Comparison of ENCODE assay signal across 8 cellular contexts in genomic region chr17:72590882-72591499, GRCh38.
DNase-seq lines count a peak whose midpoint lies in the region; ATAC-seq and TF ChIP-seq lines count a peak whose summit lies in the region.

No MANE protein-coding gene starts in this region.

- H3K4me2 ChIP-seq in H9 (ENCODE audit: insufficient read depth, insufficient read length, low read length): peak overlapping the region; percentile 74

- H2AK5ac ChIP-seq in H9 (ENCODE audit: insufficient read length, low read length): no peak overlapping the region

- H3K14ac ChIP-seq in H9 (ENCODE audit: insufficient read depth, low read length): no peak overlapping the region

- H3K4me1 ChIP-seq in ACC112 (ENCODE audit: control insufficient read depth, insufficient read depth, low read length, unreplicated experiment) (peaks cover 19% of the 10 kb centered on the region), H9 (ENCODE audit: insufficient read depth, low read length) (peaks cover 8% of the 10 kb centered on the region; the same call in 1 of the 2 replicates), breast epithelium (no peaks in the 10 kb centered on the region), mesodermal cell (ENCODE audit: control insufficient read depth, insufficient read depth, low read length, poor library complexity, severe bottlenecking) (peaks cover 15% of the 10 kb centered on the region)

- H4K8ac ChIP-seq in H9 (replicated peaks; ENCODE audit: insufficient read length, low read depth, low read length): no peak overlapping the region

- H3K27ac ChIP-seq in ACC112 (ENCODE audit: low read depth, low read length) (peak overlapping the region; percentile 54), H9 (ENCODE audit: insufficient read length, low read depth, low read length) (no peak overlapping the region), breast epithelium (no peak overlapping the region), mesodermal cell (ENCODE audit: low read depth, low read length, severe bottlenecking) (no peak overlapping the region)

- H3K56ac ChIP-seq in H9 (ENCODE audit: insufficient read length, low read depth, low read length): no peak overlapping the region

- no peak for TF ChIP-seq POLR2A in breast epithelium (IDR thresholded peaks at IDR 0.05)

- H2BK5ac ChIP-seq in H9 (ENCODE audit: insufficient read length, low read length): no peak overlapping the region

- no peak overlapping the region for H3K18ac ChIP-seq in H9 (ENCODE audit: insufficient read length, low read depth, low read length)

- no peak overlapping the region for H3K9ac ChIP-seq in H9 (ENCODE audit: extremely low read depth, insufficient read length, low read length)

- H3K27ac Mint-ChIP-seq in H9: no peak overlapping the region

- no peak for DNase-seq in H9
- DNase-seq in breast epithelium (ENCODE audit: low spot score in 2 of 2): no peak
- no peak for DNase-seq in GOT3 (lab: John Stamatoyannopoulos, UW)
- DNase-seq in AML-193 (lab: John Stamatoyannopoulos, UW): no peak
- no peak for DNase-seq in stimulated activated CD4-positive, alpha-beta T cell treated with anti-CD3 and anti-CD28 coated beads, Interleukin-2, amount 100 ng/mL, for 48 hours

- no peaks in the 10 kb centered on the region for H4K20me1 ChIP-seq in H9 (ENCODE audit: control insufficient read depth, insufficient read depth, insufficient read length)

- no peak overlapping the region for H2BK12ac ChIP-seq in H9 (ENCODE audit: insufficient read length, low read depth, low read length)

- H3K36me3 ChIP-seq in ACC112 (ENCODE audit: insufficient read depth, low read length): no peaks in the 10 kb centered on the region
- H3K36me3 ChIP-seq in breast epithelium: no peaks in the 10 kb centered on the region
- H3K36me3 ChIP-seq in mesodermal cell (ENCODE audit: control insufficient read depth, insufficient read depth, low read length): no peaks in the 10 kb centered on the region

- no peaks in the 10 kb centered on the region for H3K27me3 ChIP-seq in ACC112 (ENCODE audit: insufficient read depth, low read length)
- H3K27me3 ChIP-seq in H9 (ENCODE audit: insufficient read depth, low read length): peaks cover 17% of the 10 kb centered on the region; the same call in 1 of the 2 replicates
- peaks cover 0 to 41% of the 10 kb centered on the region in 2 donors for H3K27me3 ChIP-seq in breast epithelium

- peaks cover 0 to 3% of the 10 kb centered on the region in 2 experiments; a peak in 1 of 5 replicates for H3K9me3 Mint-ChIP-seq in H9

- no CpG with 5 or more reads among the region's 16 CpGs for WGBS in H9 (ENCODE audit: extremely low coverage, insufficient read length, low lambda C conversion rate)
- WGBS in mesodermal cell (ENCODE audit: insufficient coverage in 2 of 2), 2 experiments: 28 to 45% methylated on average over 9 to 10 of the region's 16 CpGs

- peak overlapping the region; percentile 78 to 91 for H3K4me3 Mint-ChIP-seq in H9

- H3K36me3 Mint-ChIP-seq in H9 (ENCODE audit: insufficient read depth in 1 of 3, low read depth in 3 of 3): no peaks in the 10 kb centered on the region

- H2AFZ ChIP-seq in ACC112 (ENCODE audit: low read length, unreplicated experiment) (peak overlapping the region; percentile 28), H9 (ENCODE audit: low read length) (no peak overlapping the region)

- no peak overlapping the region for H2BK120ac ChIP-seq in H9 (ENCODE audit: low read depth, low read length, poor library complexity, severe bottlenecking)

- no peaks in the 10 kb centered on the region for H3K79me1 ChIP-seq in H9 (ENCODE audit: insufficient read depth, low read depth, low read length, poor library complexity, severe bottlenecking)

- peaks cover 14% of the 10 kb centered on the region for H3K23me2 ChIP-seq in H9 (ENCODE audit: insufficient read length, low read depth, low read length, poor library complexity, severe bottlenecking)

- H3K9me3 ChIP-seq in H9 (ENCODE audit: control insufficient read depth, low read depth, low read length) (no peaks in the 10 kb centered on the region), breast epithelium (no peaks in the 10 kb centered on the region), mesodermal cell (ENCODE audit: control insufficient read depth, low read length) (no peaks in the 10 kb centered on the region)

- TF ChIP-seq CTCF in H9 (conservative IDR thresholded peaks at IDR 0.05) (no peak), breast epithelium (IDR thresholded peaks at IDR 0.05) (no peak)

- no peak overlapping the region for H4K5ac ChIP-seq in H9 (ENCODE audit: insufficient read length, low read depth, low read length)

- intact Hi-C loops in breast epithelium (cut with DNase I; ENCODE audit: low total_unique reads): no loop called here

- H3K27me3 Mint-ChIP-seq in H9 (ENCODE audit: low read depth): peaks cover 62% of the 10 kb centered on the region

- H3K79me2 ChIP-seq in ACC112 (ENCODE audit: control insufficient read depth, insufficient read depth, low read length, unreplicated experiment) (peaks cover 56% of the 10 kb centered on the region), H9 (ENCODE audit: insufficient read depth, low read length) (no peaks in the 10 kb centered on the region)

- no peak overlapping the region for H3T11ph ChIP-seq in H9 (ENCODE audit: low read length)

- peaks cover 29 to 34% of the 10 kb centered on the region in 2 experiments for H3K4me1 Mint-ChIP-seq in H9

- H2BK15ac ChIP-seq in H9 (ENCODE audit: low read depth, low read length): no peak overlapping the region

- no peak overlapping the region for H3K4ac ChIP-seq in H9 (ENCODE audit: low read depth, low read length)

- H4K91ac ChIP-seq in H9 (ENCODE audit: insufficient read length, low read depth, low read length): no peak overlapping the region

- H2BK20ac ChIP-seq in H9 (ENCODE audit: low read depth, low read length, poor library complexity, severe bottlenecking): no peak overlapping the region

- H3K23ac ChIP-seq in H9 (ENCODE audit: insufficient read length, low read depth, low read length): no peak overlapping the region

- H3K4me3 ChIP-seq in ACC112 (ENCODE audit: low read depth, low read length): peak overlapping the region; percentile 93
- peak overlapping the region; percentile 43 to 67 (median 58) for H3K4me3 ChIP-seq in breast epithelium
- peak overlapping the region; percentile 64 for H3K4me3 ChIP-seq in mesodermal cell (ENCODE audit: extremely low read depth, insufficient read depth, low read length, poor library complexity, severe bottlenecking)

- no peak for ATAC-seq in HG03342 (IDR thresholded peaks at IDR 0.05; ENCODE audit: unreplicated experiment)
